In the genomic region with DNA sequence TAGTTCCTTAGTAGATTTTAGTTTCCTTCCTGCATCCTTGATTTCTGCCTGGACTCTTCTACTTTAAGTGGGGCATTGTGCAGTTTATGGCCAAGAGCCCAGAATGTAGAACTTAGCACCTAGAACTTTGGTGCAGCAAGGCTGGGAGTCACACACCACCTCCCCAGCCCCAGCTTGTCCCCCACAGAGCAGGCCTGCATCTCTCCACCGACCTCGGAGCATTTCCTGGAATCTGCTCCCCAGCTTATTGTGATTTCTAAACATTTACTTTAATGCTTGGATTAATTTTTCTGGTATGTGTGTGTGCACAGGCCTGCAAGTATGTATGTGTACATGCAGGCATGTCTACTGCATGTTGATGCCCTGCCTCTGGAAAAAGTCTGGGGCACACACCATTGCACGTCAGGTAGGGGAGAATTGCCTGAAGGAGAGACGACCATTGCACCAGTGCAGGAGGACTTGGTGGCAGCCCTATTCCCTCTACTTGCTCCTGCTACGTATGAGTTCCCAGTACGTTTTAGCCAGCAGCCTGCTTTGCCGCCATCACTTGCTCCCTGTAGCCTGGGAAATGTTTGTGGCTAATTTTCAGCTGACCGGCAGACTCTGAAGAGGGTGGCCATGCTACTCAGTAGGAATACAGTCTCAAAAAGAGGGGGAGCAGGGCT, we compare ENCODE assay signal across 19 cellular contexts.
"Had no signal": no experiment of that assay in that cellular context is flagged by ENCODE, and none has a peak within 500 bp of the region (broad histone marks: within the 10 kb centered on the region; RNA-seq: fewer than 3 reads in every experiment).

No MANE protein-coding gene starts in this region.

- H3K27ac ChIP-seq: SJSA1, SK-N-MC had no signal

- H3K36me3 ChIP-seq: MG63, SJSA1 had no signal

- DNase-seq: KBM-7, MG63, NCI-H1092, NCI-H1105 treated with DMSO at 0.1 percent for 48 hours, NCI-H1417 treated with DMSO at 0.1 percent for 48 hours, NCI-H146, NCI-H1694 treated with DMSO at 0.1 percent for 48 hours, NCI-H1930, NCI-H2081, NCI-H2107, NCI-H2227 treated with DMSO at 0.1 percent for 48 hours, NCI-H524, NCI-H69, NCI-H774, Right ventricle myocardium superior, RPMI8226, SIG-M5 had no signal

- H3K27me3 ChIP-seq: MG63, SJSA1 had no signal

- H3K9me3 ChIP-seq: MG63, SJSA1 had no signal

- H3K4me3 ChIP-seq: MG63, SJSA1, SK-N-MC had no signal
